Comparison of ENCODE assay signal across 1 cellular context in the genomic region with DNA sequence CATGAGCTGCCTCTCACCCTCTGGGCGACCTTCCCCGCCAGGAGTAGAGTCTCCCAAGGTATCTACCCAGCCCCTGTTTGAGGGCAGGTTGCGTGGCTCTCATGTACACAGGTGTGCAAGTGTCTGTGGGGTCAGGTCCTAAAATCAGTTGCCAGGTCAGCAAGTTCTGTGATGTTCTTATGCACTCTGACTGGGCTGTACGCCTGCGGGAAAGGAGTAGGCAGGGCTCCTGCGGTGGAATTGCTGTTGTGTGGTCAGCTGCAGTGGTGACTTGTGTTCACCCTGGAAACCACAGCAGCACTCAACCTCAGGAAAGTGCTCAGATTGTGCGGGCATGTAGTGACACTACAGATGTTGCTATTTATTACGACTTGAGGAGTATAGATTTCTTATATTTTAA.
TF ChIP-seq lines count a peak whose summit lies in the region.

No MANE protein-coding gene starts in this region.

TF ChIP-seq in HepG2, 621 proteins besides CTCF, POLR2A, EP300 and RAD21:
- TF ChIP-seq MAFK (conservative IDR thresholded peaks at IDR 0.05 in 1 of 2, IDR thresholded peaks at IDR 0.05 in 1 of 2; ENCODE audit: low read length in 2 of 2) (peak; percentile 33 to 55; a peak in 3 of 4 replicates), KLF11 (CRISPR knock-in tag; IDR thresholded peaks at IDR 0.05) (no peak), ZFP37 (CRISPR knock-in tag; IDR thresholded peaks at IDR 0.05; ENCODE audit: borderline replicate concordance) (no peak)
